In genomic region chr1:19390901-19391595, GRCh38 we compare ENCODE assay signal across 8 cellular contexts.
DNase-seq lines count a peak whose midpoint lies in the region; ATAC-seq and TF ChIP-seq lines count a peak whose summit lies in the region.

No MANE protein-coding gene starts in this region.

- no peaks in the 10 kb centered on the region for H3K27me3 ChIP-seq in BLaER1 treated with 17β-estradiol and CSF1 and Interleukin-3, amounts not matched to agents 10 nM and 100 nM

- peaks cover 17% of the 10 kb centered on the region for H3K36me3 Mint-ChIP-seq in activated B cell treated with CpG ODN at 0.5 μM for 24 hours (ENCODE audit: low read depth)

- H3K4me2 ChIP-seq in BLaER1 treated with 17β-estradiol and CSF1 and Interleukin-3, amounts not matched to agents 10 nM and 100 nM, result peak overlapping the region; percentile 83 to 98 (median 94)

- TF ChIP-seq POLR2A in lower leg skin (IDR thresholded peaks at IDR 0.05), result no peak

- H3K27ac ChIP-seq in BLaER1 treated with 17β-estradiol and CSF1 and Interleukin-3, amounts not matched to agents 10 nM and 100 nM, result peak overlapping the region; percentile 48 to 78 (median 71); a peak in 21 of 22 replicates

- H3K9me3 ChIP-seq in BLaER1 treated with 17β-estradiol and CSF1 and Interleukin-3, amounts not matched to agents 10 nM and 100 nM (replicated peaks in 1 of 11), result no peaks in the 10 kb centered on the region

- H3K36me3 ChIP-seq in BLaER1 treated with 17β-estradiol and CSF1 and Interleukin-3, amounts not matched to agents 10 nM and 100 nM, result peaks cover 0 to 42% (median 13%) of the 10 kb centered on the region in 11 experiments; a peak in 18 of 22 replicates

- DNase-seq in KG1 (lab: John Stamatoyannopoulos, UW), result peak; percentile 75
- no peak for DNase-seq in activated B cell treated with CpG ODN at 0.5 μM for 24 hours
- DNase-seq in cerebellum (ENCODE audit: low spot score), result peak; percentile 50
- DNase-seq in lower leg skin (ENCODE audit: low spot score in 2 of 2), result peak; percentile 69 to 93
- peak; percentile 33 to 34 (median 34) for DNase-seq in stimulated activated CD4-positive, alpha-beta T cell treated with anti-CD3 and anti-CD28 coated beads, TNF-alpha, amount 100 ng/mL, for 48 hours (ENCODE audit: low read depth in 3 of 3)
- DNase-seq in NCI-H2081 treated with DMSO at 0.1 percent for 48 hours (lab: John Stamatoyannopoulos, UW), result no peak

- peak overlapping the region; percentile 95 for H3K27ac Mint-ChIP-seq in activated B cell treated with CpG ODN at 0.5 μM for 24 hours

- H3K4me1 Mint-ChIP-seq in activated B cell treated with CpG ODN at 0.5 μM for 24 hours, result peaks cover 80% of the 10 kb centered on the region

- peaks cover 81 to 92% (median 90%) of the 10 kb centered on the region in 10 experiments for H3K4me1 ChIP-seq in BLaER1 treated with 17β-estradiol and CSF1 and Interleukin-3, amounts not matched to agents 10 nM and 100 nM

- CTCF ChIA-PET in activated B cell treated with CpG ODN at 0.5 μM for 24 hours (lab: Charles Lee), result interaction anchor here (0.6 to 3.7 kb wide), 18 partner anchors 9 to 313 kb away, joined by 3 to 49 read pairs (median 3); no protein-coding TSS in a partner anchor

- H4K20me1 ChIP-seq in BLaER1 treated with 17β-estradiol and CSF1 and Interleukin-3, amounts not matched to agents 10 nM and 100 nM, result peaks cover 80 to 100% (median 100%) of the 10 kb centered on the region in 11 experiments

- TF ChIP-seq CTCF in activated B cell treated with CpG ODN at 0.5 μM for 24 hours (IDR thresholded peaks at IDR 0.05) (no peak), lower leg skin (IDR thresholded peaks at IDR 0.05) (peak in 1 of 3 donors; percentile 36)

- peak; percentile 70 for ATAC-seq in GM19324 (IDR thresholded peaks at IDR 0.05; ENCODE audit: low FRiP score, unreplicated experiment)
- ATAC-seq in activated B cell treated with CpG ODN at 0.5 μM for 24 hours (ENCODE audit: low read depth), result peak; percentile 82

- H3K4me3 ChIP-seq in BLaER1 treated with 17β-estradiol and CSF1 and Interleukin-3, amounts not matched to agents 10 nM and 100 nM, result peak overlapping the region; percentile 18 to 57 (median 42); a peak in 19 of 20 replicates
- no peak overlapping the region for H3K4me3 ChIP-seq in lower leg skin (ENCODE audit: low read depth, poor library complexity, severe bottlenecking)

- WGBS in lower leg skin, 2 donors, result 14 to 15% methylated on average over 17 of the region's 17 CpGs

- intact Hi-C loops in activated B cell treated with CpG ODN at 0.5 μM for 24 hours (cut with micrococcal nuclease), result loop anchor here (1.0 to 10.0 kb wide), 9 partner anchors 46 to 270 kb away; partner anchors contain the start of genes AKR7A2 and SLC66A1
- intact Hi-C loops in lower leg skin (cut with DNase I; ENCODE audit: low total_unique reads), result loop anchor here (10.0 kb wide), 1 partner anchor 94 kb away; the partner anchor contains the start of gene CAPZB

- H3K4me3 Mint-ChIP-seq in activated B cell treated with CpG ODN at 0.5 μM for 24 hours, result peak overlapping the region; percentile 83

- no peaks in the 10 kb centered on the region for H3K27me3 Mint-ChIP-seq in activated B cell treated with CpG ODN at 0.5 μM for 24 hours

- no peaks in the 10 kb centered on the region for H3K9me3 Mint-ChIP-seq in activated B cell treated with CpG ODN at 0.5 μM for 24 hours

- peak overlapping the region; percentile 46 to 82 (median 71) for H3K9ac ChIP-seq in BLaER1 treated with 17β-estradiol and CSF1 and Interleukin-3, amounts not matched to agents 10 nM and 100 nM

- POLR2A ChIA-PET in activated B cell treated with CpG ODN at 0.5 μM for 24 hours (lab: Charles Lee), result interaction anchor here (0.6 to 1.3 kb wide), 8 partner anchors 14 to 204 kb away, joined by 3 to 5 read pairs (median 4); partner anchors contain the start of gene CAPZB

Comparison
In these comparisons a context has a peak if more than half of its experiments do, and no peak if none do; other contexts are left out.
1. DNase-seq: peak in KG1 (single experiment), cerebellum (single experiment), lower leg skin (2 of 2) and stimulated activated CD4-positive, alpha-beta T cell treated with anti-CD3 and anti-CD28 coated beads, TNF-alpha, amount 100 ng/mL, for 48 hours (3 of 3); none in activated B cell treated with CpG ODN at 0.5 μM for 24 hours (single experiment) and NCI-H2081 treated with DMSO at 0.1 percent for 48 hours (single experiment).